18 cellular contexts compared by ENCODE assay signal in the genomic region with DNA sequence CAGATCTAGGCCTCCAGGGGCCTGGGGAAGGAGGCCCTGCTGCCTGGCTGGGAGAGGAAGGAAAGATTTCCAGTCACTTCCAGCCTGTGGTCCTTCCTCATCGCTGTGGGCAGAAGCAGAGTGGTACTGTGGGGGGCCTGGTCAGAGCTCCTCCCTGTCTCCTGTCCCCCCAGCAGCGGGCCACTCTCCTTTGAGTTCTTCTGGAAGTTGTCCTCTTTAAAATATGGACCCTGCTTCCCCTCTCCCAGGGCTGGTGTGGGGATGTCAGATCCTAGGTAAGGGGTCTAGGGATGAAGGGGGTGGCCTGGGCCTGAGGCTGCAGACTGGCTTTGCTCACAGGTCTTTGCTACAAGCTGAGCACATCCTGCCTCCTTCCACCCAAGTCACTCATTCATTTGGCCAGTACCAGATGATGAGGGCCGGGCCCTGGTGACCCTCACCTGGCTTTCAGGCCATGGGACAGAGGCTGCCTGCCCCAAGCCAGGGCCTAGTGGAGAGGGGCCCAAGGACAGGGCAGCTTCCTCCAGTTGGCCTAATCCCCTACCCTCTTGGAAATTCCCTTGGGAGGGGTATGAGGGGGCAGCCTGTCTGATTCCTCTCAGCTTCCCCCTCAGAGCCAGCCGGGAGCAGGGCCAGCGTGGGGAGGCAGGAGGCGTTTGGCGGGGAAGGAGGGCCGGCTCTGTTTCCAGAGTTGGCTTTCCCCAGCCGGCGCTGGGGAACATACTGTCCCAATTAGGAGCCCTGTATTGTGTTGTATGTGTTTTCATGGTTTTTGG.
DNase-seq lines count a peak whose midpoint lies in the region; ATAC-seq and TF ChIP-seq lines count a peak whose summit lies in the region.
"Had no signal": no experiment of that assay in that cellular context is flagged by ENCODE, and none has a peak within 500 bp of the region (broad histone marks: within the 10 kb centered on the region; RNA-seq: fewer than 3 reads in every experiment).

No MANE protein-coding gene starts in this region.

- H3F3A ChIP-seq in neural progenitor cell (ENCODE audit: low read depth) = no peaks in the 10 kb centered on the region

- TF ChIP-seq POLR2A in heart left ventricle (IDR thresholded peaks at IDR 0.05) (no peak), testis (IDR thresholded peaks at IDR 0.05) (no peak)

- no peak overlapping the region for H3K4me2 ChIP-seq in neural progenitor cell
- H3K4me2 ChIP-seq: KMS-11 had no signal

- peaks cover 8% of the 10 kb centered on the region for H3K27me3 Mint-ChIP-seq in neural progenitor cell (ENCODE audit: insufficient read depth, low read depth)
- H3K27me3 Mint-ChIP-seq: activated naive CD8-positive, alpha-beta T cell; B cell; stimulated activated naive CD8-positive, alpha-beta T cell treated with anti-CD3 and anti-CD28 coated beads, Interleukin-15, Interleukin-2, amounts not matched to agents 100 ng/mL and 50 ng/mL, for 24 hours had no signal

- peaks cover 2% of the 10 kb centered on the region for H3K4me1 Mint-ChIP-seq in neural progenitor cell
- H3K4me1 Mint-ChIP-seq: B cell, memory B cell had no signal

- H3K36me3 Mint-ChIP-seq in neural progenitor cell = no peaks in the 10 kb centered on the region
- H3K36me3 Mint-ChIP-seq: activated naive CD8-positive, alpha-beta T cell; memory B cell had no signal

- no peaks in the 10 kb centered on the region for H4K20me1 ChIP-seq in neural progenitor cell (ENCODE audit: low read depth)

- H3K4me3 Mint-ChIP-seq in neural progenitor cell = no peak overlapping the region
- H3K4me3 Mint-ChIP-seq: activated naive CD8-positive, alpha-beta T cell; B cell; memory B cell; nephron progenitor cell; stimulated activated naive CD8-positive, alpha-beta T cell treated with anti-CD3 and anti-CD28 coated beads, Interleukin-15, Interleukin-2, amounts not matched to agents 100 ng/mL and 50 ng/mL, for 24 hours had no signal

- no peak overlapping the region for H2AFZ ChIP-seq in neural progenitor cell (replicated peaks)

- no peaks in the 10 kb centered on the region for H3K27me3 ChIP-seq in heart left ventricle
- H3K27me3 ChIP-seq in neural progenitor cell = no peaks in the 10 kb centered on the region
- H3K27me3 ChIP-seq in testis = no peaks in the 10 kb centered on the region
- no peaks in the 10 kb centered on the region for H3K27me3 ChIP-seq in BE2C
- H3K27me3 ChIP-seq: breast epithelium had no signal

- no peaks in the 10 kb centered on the region for H3K9me3 ChIP-seq in heart left ventricle
- H3K9me3 ChIP-seq in neural progenitor cell (ENCODE audit: low read depth) = no peaks in the 10 kb centered on the region
- no peaks in the 10 kb centered on the region for H3K9me3 ChIP-seq in testis
- no peaks in the 10 kb centered on the region for H3K9me3 ChIP-seq in BE2C
- H3K9me3 ChIP-seq: breast epithelium had no signal

- WGBS in heart left ventricle, 4 donors = 78 to 97% (median 91%) methylated on average over 9 to 10 of the region's 10 CpGs
- 76 to 90% methylated on average over 3 to 10 of the region's 10 CpGs for WGBS in testis, 2 donors

- H3K4me3 ChIP-seq in heart left ventricle (no peak overlapping the region), neural progenitor cell (no peak overlapping the region), testis (no peak overlapping the region), BE2C (ENCODE audit: low read depth, low read length) (no peak overlapping the region)
- H3K4me3 ChIP-seq: breast epithelium, GM12878 had no signal

- peaks cover 2% of the 10 kb centered on the region for H3K9me3 Mint-ChIP-seq in neural progenitor cell
- H3K9me3 Mint-ChIP-seq: nephron progenitor cell; stimulated activated naive CD8-positive, alpha-beta T cell treated with anti-CD3 and anti-CD28 coated beads, Interleukin-15, Interleukin-2, amounts not matched to agents 100 ng/mL and 50 ng/mL, for 24 hours had no signal

- no peak overlapping the region for H3K27ac Mint-ChIP-seq in neural progenitor cell
- H3K27ac Mint-ChIP-seq: activated naive CD8-positive, alpha-beta T cell; B cell; memory B cell; nephron progenitor cell; stimulated activated naive CD8-positive, alpha-beta T cell treated with anti-CD3 and anti-CD28 coated beads, Interleukin-15, Interleukin-2, amounts not matched to agents 100 ng/mL and 50 ng/mL, for 24 hours had no signal

- H3K4me1 ChIP-seq in heart left ventricle (peaks cover 0 to 36% (median 0%) of the 10 kb centered on the region in 12 donors), neural progenitor cell (no peaks in the 10 kb centered on the region), testis (peaks cover 16% of the 10 kb centered on the region), BE2C (no peaks in the 10 kb centered on the region)
- H3K4me1 ChIP-seq: breast epithelium had no signal

- peak in 50 of 58 donors; percentile 10 to 87 (median 52) for DNase-seq in anterior cingulate cortex (lab: John Stamatoyannopoulos, UW)
- peak in 2 of 5 donors; percentile 20 to 57 for DNase-seq in heart left ventricle
- DNase-seq in neural progenitor cell (ENCODE audit: low spot score) = peak; percentile 35
- DNase-seq in testis = peak; percentile 68
- no peak for DNase-seq in ACHN
- DNase-seq in BE2C = no peak
- DNase-seq: NCI-H2029, NCI-H510A, nephron progenitor cell, retina had no signal

- peaks cover 0 to 58% (median 32%) of the 10 kb centered on the region in 9 donors for H3K36me3 ChIP-seq in heart left ventricle
- H3K36me3 ChIP-seq in neural progenitor cell = no peaks in the 10 kb centered on the region
- no peaks in the 10 kb centered on the region for H3K36me3 ChIP-seq in testis (ENCODE audit: low read depth, missing control alignments)
- no peaks in the 10 kb centered on the region for H3K36me3 ChIP-seq in BE2C
- H3K36me3 ChIP-seq: breast epithelium had no signal

- peak overlapping the region in 5 of 12 donors; percentile 13 to 76 (median 48) for H3K27ac ChIP-seq in heart left ventricle
- no peak overlapping the region for H3K27ac ChIP-seq in neural progenitor cell
- H3K27ac ChIP-seq in testis = no peak overlapping the region
- H3K27ac ChIP-seq: breast epithelium, KMS-11 had no signal

- in situ Hi-C loops in ACHN (cut with HindIII; ENCODE audit: low pct_ligation_motif_present, low pct_unique_long_range_greater_than_20kb, low sequenced_read_pairs) = no loop called here

- no peaks in the 10 kb centered on the region for H3K79me2 ChIP-seq in neural progenitor cell (ENCODE audit: low read depth)

- TF ChIP-seq CTCF in heart left ventricle (IDR thresholded peaks at IDR 0.05) (no peak), neural progenitor cell (IDR thresholded peaks at IDR 0.05) (no peak), testis (IDR thresholded peaks at IDR 0.05) (no peak), BE2C (IDR thresholded peaks at IDR 0.05; ENCODE audit: low read depth, low read length) (no peak)

- peak; percentile 40 to 66 (median 60) for ATAC-seq in heart left ventricle
- ATAC-seq in GM21576 (IDR thresholded peaks at IDR 0.05; ENCODE audit: unreplicated experiment) = no peak
- ATAC-seq: GM12878 had no signal

- H3K9ac ChIP-seq in neural progenitor cell = no peak overlapping the region
- H3K9ac ChIP-seq: KMS-11 had no signal

- intact Hi-C loops in heart left ventricle (cut with DNase I) (loop anchor here in 3 of 10 donors (5.0 to 10.0 kb wide), 2 partner anchors 110 to 112 kb away; no protein-coding TSS in a partner anchor), testis (cut with DNase I; ENCODE audit: low total_unique reads) (no loop called here)

Comparison
In these comparisons a context has a peak if more than half of its experiments do, and no peak if none do; other contexts are left out.
1. DNase-seq: peak in anterior cingulate cortex (50 of 58), neural progenitor cell (single experiment) and testis (single experiment); none in ACHN (single experiment) and BE2C (single experiment).